Comparison of ENCODE assay signal across 15 cellular contexts in the genomic region with DNA sequence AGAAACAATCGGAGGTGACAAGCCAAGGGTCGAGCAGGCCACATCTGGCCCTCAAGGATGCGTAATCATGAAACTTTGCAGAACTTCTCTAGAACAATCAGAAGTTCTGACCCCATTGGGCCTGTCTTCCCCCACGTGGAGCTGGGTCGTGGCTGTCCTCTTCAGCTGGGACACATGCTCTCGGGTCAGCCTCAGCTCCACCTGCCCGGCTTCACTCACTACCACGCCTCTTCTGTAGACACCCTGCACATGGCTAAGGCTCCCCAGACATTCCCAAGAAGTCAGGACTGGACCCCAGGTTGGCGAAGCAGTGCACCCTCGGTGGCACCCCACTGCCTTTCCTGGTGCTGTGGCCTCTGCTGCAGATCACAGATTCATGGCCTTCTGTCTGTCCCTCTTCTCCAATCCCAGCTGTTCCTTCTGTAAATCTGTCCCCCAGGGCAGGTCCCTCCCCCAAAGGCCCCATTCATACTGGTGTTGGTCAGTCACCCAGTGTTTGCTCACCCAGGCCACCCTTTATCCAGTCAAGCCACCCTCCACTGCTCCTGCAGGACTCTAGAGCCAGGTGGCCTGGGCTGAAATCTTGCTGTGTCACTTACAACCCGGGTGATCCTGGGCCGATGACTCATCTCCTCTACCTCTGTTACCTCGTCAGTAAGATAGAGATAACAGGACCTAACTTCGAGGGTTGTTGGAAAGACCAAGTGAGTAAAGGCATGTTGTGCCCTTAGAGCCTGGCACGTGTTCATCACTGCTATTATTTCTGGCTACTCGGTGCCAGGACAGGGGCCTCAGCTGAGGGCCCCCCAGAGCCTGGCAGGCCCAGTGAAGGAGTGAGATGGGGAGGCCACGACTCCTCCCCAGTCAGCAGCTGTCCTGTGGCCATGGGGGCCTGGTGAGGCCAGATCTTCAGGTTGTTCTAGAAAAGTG. TPM values are rescaled to one million over a fixed set of nuclear protein-coding genes. Genes with fewer than 3 reads are reported as not detected.
DNase-seq lines count a peak whose midpoint lies in the region; ATAC-seq and TF ChIP-seq lines count a peak whose summit lies in the region.
"Had no signal": no experiment of that assay in that cellular context is flagged by ENCODE, and none has a peak within 500 bp of the region (broad histone marks: within the 10 kb centered on the region; RNA-seq: fewer than 3 reads in every experiment).

No MANE protein-coding gene starts in this region.

- intact Hi-C loops in mammary epithelial cell (cut with micrococcal nuclease) = no loop called here

- H3K36me3 ChIP-seq in mammary epithelial cell (ENCODE audit: insufficient read depth, low read length) = no peaks in the 10 kb centered on the region
- H3K36me3 ChIP-seq: tibial nerve had no signal

- CTCF ChIA-PET in mammary epithelial cell (lab: Charles Lee; ENCODE audit: low non-redundant PET) = no interaction called here

- H2AFZ ChIP-seq in mammary epithelial cell (ENCODE audit: low read depth, low read length) = no peak overlapping the region

- H4K20me1 ChIP-seq in mammary epithelial cell (ENCODE audit: insufficient read depth, low read length) = no peaks in the 10 kb centered on the region

- H3K27me3 ChIP-seq in mammary epithelial cell (ENCODE audit: insufficient read depth, low read length) = no peaks in the 10 kb centered on the region
- H3K27me3 ChIP-seq: tibial nerve had no signal

- peaks cover 12% of the 10 kb centered on the region for H3K4me1 ChIP-seq in mammary epithelial cell (ENCODE audit: insufficient read depth, low read length)

- no peaks in the 10 kb centered on the region for H3K9me3 ChIP-seq in mammary epithelial cell (replicated peaks; ENCODE audit: insufficient read depth, low read length)
- H3K9me3 ChIP-seq: tibial nerve had no signal

- TF ChIP-seq CTCF in mammary epithelial cell (conservative IDR thresholded peaks at IDR 0.05 in 1 of 2, IDR thresholded peaks at IDR 0.05 in 1 of 2; ENCODE audit: extremely low read depth in 1 of 2, insufficient read depth in 1 of 2, low read depth in 1 of 2, low read length in 2 of 2) = no peak

- BruUV-seq in mammary epithelial cell (replicated peaks; lab: Mats Ljungman, UMichigan) = no TSS peak

- 64% methylated on average over 10 of the region's 17 CpGs for WGBS in mammary epithelial cell (ENCODE audit: low coverage, missing lambda C conversion rate)

- H3K27ac ChIP-seq in mammary epithelial cell (ENCODE audit: insufficient read depth, low read depth, low read length) = no peak overlapping the region
- H3K27ac ChIP-seq: tibial nerve, VCaP had no signal

- dilution Hi-C loops in mammary epithelial cell (cut with HindIII; ENCODE audit: low sequenced_read_pairs) = loop anchor here (5.0 kb wide), 1 partner anchor 93 kb away; no protein-coding TSS in a partner anchor

- ATAC-seq in activated CD4-positive, CD25-positive, alpha-beta regulatory T cell treated with anti-CD3 and anti-CD28 coated beads, Interleukin-2, amount 50 U/mL, for 24 hours = peak; percentile 70 to 77
- no peak for ATAC-seq in HG02970 (IDR thresholded peaks at IDR 0.05; ENCODE audit: low FRiP score, unreplicated experiment)
- ATAC-seq: Right ventricle myocardium inferior had no signal

- no peak overlapping the region for H3K9ac ChIP-seq in mammary epithelial cell (ENCODE audit: insufficient read depth, low read length)

- H3K4me2 ChIP-seq in mammary epithelial cell (ENCODE audit: insufficient read depth, low read depth, low read length) = no peak overlapping the region
- H3K4me2 ChIP-seq: smooth muscle cell had no signal

- DNase-seq in activated CD4-positive, CD25-positive, alpha-beta regulatory T cell treated with anti-CD3 and anti-CD28 coated beads, Interleukin-2, amount 50 U/mL, for 72 hours = no peak
- peak; percentile 38 for DNase-seq in HuH-7.5 (ENCODE audit: low spot score)
- peak; percentile 23 for DNase-seq in mammary epithelial cell
- DNase-seq in renal cortical epithelial cell (ENCODE audit: low read depth) = peak; percentile 27
- no peak for DNase-seq in SK-N-DZ (ENCODE audit: low spot score)
- no peak for DNase-seq in NCI-H2029 (lab: John Stamatoyannopoulos, UW)
- DNase-seq: DND-41 had no signal

- no peaks in the 10 kb centered on the region for H3K79me2 ChIP-seq in mammary epithelial cell (ENCODE audit: insufficient read depth, low read length)

- in situ Hi-C loops in mammary epithelial cell (cut with MboI; ENCODE audit: low sequenced_read_pairs in 2 of 2) = no loop called here

- H3K4me3 ChIP-seq in mammary epithelial cell (replicated peaks in 1 of 3; ENCODE audit: insufficient read depth in 1 of 3, low read depth in 2 of 3, low read length in 3 of 3) = no peak overlapping the region
- H3K4me3 ChIP-seq: smooth muscle cell, tibial nerve had no signal

RNA-seq across cellular contexts. Expression of gene SLC5A11, which starts 1.4 kb away (rescaled TPM):
- not detected for total RNA-seq in mammary epithelial cell
- polyA plus RNA-seq in mammary epithelial cell = 0.01 TPM
- polyA minus RNA-seq in mammary epithelial cell = not detected
- not detected in 2 replicates for total RNA-seq in renal cortical epithelial cell
- polyA plus RNA-seq in SK-N-DZ (2014; cell fraction: cytosol; rRNA removed) = 0.72 and 1.4 TPM in 2 replicates
- 0.24 and 0.90 TPM in 2 replicates for polyA plus RNA-seq in SK-N-DZ (2014; cell fraction: nucleus; rRNA removed)
- total RNA-seq: epithelial cell of proximal tubule, lower leg skin, Right ventricle myocardium inferior, smooth muscle cell, tibial nerve had no signal
- polyA plus RNA-seq: smooth muscle cell had no signal

Comparison
In these comparisons a context has a peak if more than half of its experiments do, and no peak if none do; other contexts are left out.
1. DNase-seq: peak in HuH-7.5 (single experiment), mammary epithelial cell (single experiment) and renal cortical epithelial cell (single experiment); none in activated CD4-positive, CD25-positive, alpha-beta regulatory T cell treated with anti-CD3 and anti-CD28 coated beads, Interleukin-2, amount 50 U/mL, for 72 hours (single experiment), SK-N-DZ (single experiment) and NCI-H2029 (single experiment).